In genomic region chr6:35181933-35182612, GRCh38 we compare ENCODE assay signal across 1 cellular context.
TF ChIP-seq lines count a peak whose summit lies in the region.

No MANE protein-coding gene starts in this region.

TF ChIP-seq in K562, 482 proteins besides CTCF, POLR2A, EP300 and RAD21 (continues in another document):
- no peak for TF ChIP-seq BHLHE40 (IDR thresholded peaks at IDR 0.05; ENCODE audit: low read length)
- no peak for TF ChIP-seq USF2 (CRISPR knock-in tag; IDR thresholded peaks at IDR 0.05)
- no peak for TF ChIP-seq CBFA2T2 (conservative IDR thresholded peaks at IDR 0.05)
- TF ChIP-seq KLF6 (CRISPR knock-in tag; IDR thresholded peaks at IDR 0.05; ENCODE audit: borderline replicate concordance) = no peak
- no peak for TF ChIP-seq DEAF1 (CRISPR knock-in tag; IDR thresholded peaks at IDR 0.05)
- no peak for TF ChIP-seq RAD51 (IDR thresholded peaks at IDR 0.05; ENCODE audit: borderline replicate concordance, low read depth)
- no peak for TF ChIP-seq E2F3 (CRISPR knock-in tag; IDR thresholded peaks at IDR 0.05)
- peak; percentile 97 for TF ChIP-seq NFIC (IDR thresholded peaks at IDR 0.05)
- TF ChIP-seq NFIX (CRISPR knock-in tag; IDR thresholded peaks at IDR 0.05; ENCODE audit: low read depth) = peak; percentile 82
- no peak for TF ChIP-seq GATAD2A (IDR thresholded peaks at IDR 0.05)
- no peak for TF ChIP-seq GTF2B (IDR thresholded peaks at IDR 0.05; ENCODE audit: extremely low read depth, insufficient read length)
- no peak for TF ChIP-seq CHD7 (IDR thresholded peaks at IDR 0.05; ENCODE audit: low read depth, low read length)
- no peak for TF ChIP-seq HCFC1 (IDR thresholded peaks at IDR 0.05; ENCODE audit: low read depth, low read length)
- TF ChIP-seq ERF (CRISPR knock-in tag; IDR thresholded peaks at IDR 0.05) = no peak
- TF ChIP-seq UBTF (IDR thresholded peaks at IDR 0.05; ENCODE audit: borderline replicate concordance in 1 of 2, low read depth in 2 of 2, low read length in 2 of 2) = no peak
- TF ChIP-seq ZNF77 (CRISPR knock-in tag; IDR thresholded peaks at IDR 0.05) = no peak
- no peak for TF ChIP-seq ZFP91 (CRISPR knock-in tag; IDR thresholded peaks at IDR 0.05)
- TF ChIP-seq NFYB (IDR thresholded peaks at IDR 0.05; ENCODE audit: extremely low read depth, insufficient read length) = no peak
- TF ChIP-seq CBX5 (IDR thresholded peaks at IDR 0.05; ENCODE audit: borderline replicate concordance, low read depth) = no peak
- TF ChIP-seq FUS (optimal IDR thresholded peaks at IDR 0.05; ENCODE audit: low read depth, low read length) = no peak
- peak; percentile 26; the same call in 1 of the 2 replicates for TF ChIP-seq EGR1 (conservative IDR thresholded peaks at IDR 0.05)
- TF ChIP-seq ZNF431 (CRISPR knock-in tag; IDR thresholded peaks at IDR 0.05) = no peak
- no peak for TF ChIP-seq ATF2 (CRISPR knock-in tag; IDR thresholded peaks at IDR 0.05)
- TF ChIP-seq ZNF354B (CRISPR knock-in tag; IDR thresholded peaks at IDR 0.05) = no peak
- no peak for TF ChIP-seq JUNB (CRISPR knock-in tag; conservative IDR thresholded peaks at IDR 0.05)
- peak; percentile 64; the same call in 1 of the 2 replicates for TF ChIP-seq ZBTB7A (IDR thresholded peaks at IDR 0.05; ENCODE audit: borderline replicate concordance, control insufficient read depth, low read depth, low read length)
- no peak for TF ChIP-seq TRIM25 (IDR thresholded peaks at IDR 0.05; ENCODE audit: borderline replicate concordance)
- no peak for TF ChIP-seq NR4A1 (CRISPR knock-in tag; IDR thresholded peaks at IDR 0.05)
- TF ChIP-seq NR4A1 (tag; IDR thresholded peaks at IDR 0.05) = no peak
- no peak for TF ChIP-seq U2AF1 (optimal IDR thresholded peaks at IDR 0.05; ENCODE audit: low read depth, low read length)
- TF ChIP-seq SP2 (IDR thresholded peaks at IDR 0.05; ENCODE audit: extremely low read depth, low read depth, low read length, poor library complexity, severe bottlenecking) = no peak
- no peak for TF ChIP-seq BRD4 (IDR thresholded peaks at IDR 0.05)
- TF ChIP-seq PML (IDR thresholded peaks at IDR 0.05; ENCODE audit: low read length) = no peak
- TF ChIP-seq TBL1XR1 (IDR thresholded peaks at IDR 0.05; ENCODE audit: low read length in 2 of 2) = no peak
- no peak for TF ChIP-seq ASH1L (IDR thresholded peaks at IDR 0.05; ENCODE audit: borderline replicate concordance, low read depth, partially characterized antibody)
- no peak for TF ChIP-seq FOSL1 (tag; conservative IDR thresholded peaks at IDR 0.05)
- TF ChIP-seq KDM5B (IDR thresholded peaks at IDR 0.05; ENCODE audit: insufficient replicate concordance, low read depth, low read length) = no peak
- TF ChIP-seq THAP7 (CRISPR knock-in tag; IDR thresholded peaks at IDR 0.05) = no peak
- TF ChIP-seq MEF2A (IDR thresholded peaks at IDR 0.05; ENCODE audit: control insufficient read depth, low read depth, low read length) = no peak
- no peak for TF ChIP-seq RBM14 (IDR thresholded peaks at IDR 0.05; ENCODE audit: borderline replicate concordance, insufficient read depth, low read depth, low read length)
- TF ChIP-seq ZNF436 (CRISPR knock-in tag; IDR thresholded peaks at IDR 0.05) = no peak
